ENCODE assay signal across 1 cellular context in the genomic region with DNA sequence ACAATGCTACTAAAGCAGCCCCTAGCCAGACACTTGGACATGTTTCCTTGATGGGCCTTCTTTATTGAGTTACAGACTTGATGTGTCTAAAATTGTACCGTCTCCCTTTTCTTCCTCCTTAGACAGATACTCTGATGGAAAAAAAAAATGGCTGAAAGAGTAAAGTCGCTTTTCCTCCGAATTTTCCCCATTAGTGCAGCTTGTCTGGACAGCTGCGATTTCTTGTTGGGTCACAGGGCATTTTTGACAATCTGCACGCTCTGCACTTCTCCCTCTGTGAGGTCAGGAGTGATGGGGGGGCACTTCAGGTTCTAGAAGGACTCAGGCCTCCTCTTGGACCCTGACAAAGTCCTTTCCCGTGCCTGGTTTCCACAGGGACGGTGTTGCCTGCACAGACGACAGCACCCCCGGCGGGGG.
TF ChIP-seq lines count a peak whose summit lies in the region.

No MANE protein-coding gene starts in this region.

TF ChIP-seq in HepG2, 621 proteins besides CTCF, POLR2A, EP300 and RAD21 (continues in another document):
- TF ChIP-seq SETDB1 (CRISPR knock-in tag; IDR thresholded peaks at IDR 0.05; ENCODE audit: borderline replicate concordance) (no peak), SNAI1 (CRISPR knock-in tag; IDR thresholded peaks at IDR 0.05; ENCODE audit: borderline replicate concordance) (no peak), ZNF563 (CRISPR knock-in tag; IDR thresholded peaks at IDR 0.05) (no peak), MYC (CRISPR knock-in tag; IDR thresholded peaks at IDR 0.05; ENCODE audit: borderline replicate concordance) (no peak), ZNF816 (CRISPR knock-in tag; IDR thresholded peaks at IDR 0.05; ENCODE audit: borderline replicate concordance) (0 out of 2 replicates have a peak, but pooled peaks have one; percentile 76), ZSCAN9 (CRISPR knock-in tag; IDR thresholded peaks at IDR 0.05; ENCODE audit: borderline replicate concordance) (0 out of 2 replicates have a peak, but pooled peaks have one; percentile 10), FOXC1 (CRISPR knock-in tag; IDR thresholded peaks at IDR 0.05; ENCODE audit: borderline replicate concordance) (no peak), ZNF615 (CRISPR knock-in tag; IDR thresholded peaks at IDR 0.05; ENCODE audit: borderline replicate concordance) (no peak), ZNF446 (CRISPR knock-in tag; IDR thresholded peaks at IDR 0.05) (no peak), HDAC2 (CRISPR knock-in tag; IDR thresholded peaks at IDR 0.05) (0 out of 2 replicates have a peak, but pooled peaks have one; percentile 3), ZSCAN12 (CRISPR knock-in tag; IDR thresholded peaks at IDR 0.05) (no peak; the same call in 1 of the 2 replicates), SRF (IDR thresholded peaks at IDR 0.05; ENCODE audit: low read depth, low read length) (no peak), ZNF256 (CRISPR knock-in tag; conservative IDR thresholded peaks at IDR 0.05) (no peak), ZNF235 (CRISPR knock-in tag; IDR thresholded peaks at IDR 0.05; ENCODE audit: borderline replicate concordance) (no peak), ZNF263 (CRISPR knock-in tag; IDR thresholded peaks at IDR 0.05) (no peak), TEAD2 (CRISPR knock-in tag; IDR thresholded peaks at IDR 0.05) (no peak), ZNF121 (CRISPR knock-in tag; IDR thresholded peaks at IDR 0.05) (no peak), TOPORS (CRISPR knock-in tag; IDR thresholded peaks at IDR 0.05) (no peak), ZNF556 (CRISPR knock-in tag; IDR thresholded peaks at IDR 0.05; ENCODE audit: borderline replicate concordance) (no peak), SYNCRIP (IDR thresholded peaks at IDR 0.05; ENCODE audit: insufficient read depth, low read depth, low read length) (no peak), CEBPG (CRISPR knock-in tag; IDR thresholded peaks at IDR 0.05) (no peak), ZNF224 (CRISPR knock-in tag; IDR thresholded peaks at IDR 0.05) (no peak), SSRP1 (CRISPR knock-in tag; IDR thresholded peaks at IDR 0.05) (no peak), MAZ (IDR thresholded peaks at IDR 0.05; ENCODE audit: borderline replicate concordance, low read depth, low read length) (no peak), MAZ (CRISPR knock-in tag; IDR thresholded peaks at IDR 0.05; ENCODE audit: low read depth) (no peak), MIXL1 (CRISPR knock-in tag; IDR thresholded peaks at IDR 0.05) (no peak), ZNF891 (CRISPR knock-in tag; IDR thresholded peaks at IDR 0.05) (no peak), SIX4 (CRISPR knock-in tag; IDR thresholded peaks at IDR 0.05) (no peak), ZNF354B (CRISPR knock-in tag; IDR thresholded peaks at IDR 0.05) (0 out of 2 replicates have a peak, but pooled peaks have one; percentile 24), ZNF383 (CRISPR knock-in tag; IDR thresholded peaks at IDR 0.05; ENCODE audit: borderline replicate concordance) (no peak), MTF1 (CRISPR knock-in tag; IDR thresholded peaks at IDR 0.05) (no peak), CBFB (CRISPR knock-in tag; IDR thresholded peaks at IDR 0.05) (no peak), ZNF790 (CRISPR knock-in tag; IDR thresholded peaks at IDR 0.05; ENCODE audit: borderline replicate concordance) (no peak), GATAD2A (CRISPR knock-in tag; IDR thresholded peaks at IDR 0.05) (no peak; the same call in 1 of the 2 replicates), ZSCAN22 (CRISPR knock-in tag; IDR thresholded peaks at IDR 0.05) (no peak), POGZ (CRISPR knock-in tag; IDR thresholded peaks at IDR 0.05) (no peak), TBX3 (IDR thresholded peaks at IDR 0.05; ENCODE audit: borderline replicate concordance) (no peak), HCFC1 (IDR thresholded peaks at IDR 0.05; ENCODE audit: low read depth, low read length) (no peak), GPN1 (CRISPR knock-in tag; IDR thresholded peaks at IDR 0.05; ENCODE audit: borderline replicate concordance) (no peak), KDM3A (CRISPR knock-in tag; IDR thresholded peaks at IDR 0.05; ENCODE audit: low read depth) (peak; percentile 32), YEATS4 (CRISPR knock-in tag; IDR thresholded peaks at IDR 0.05; ENCODE audit: borderline replicate concordance) (no peak), ZSCAN21 (CRISPR knock-in tag; IDR thresholded peaks at IDR 0.05; ENCODE audit: borderline replicate concordance) (no peak)
- TF ChIP-seq, protein P1, sequence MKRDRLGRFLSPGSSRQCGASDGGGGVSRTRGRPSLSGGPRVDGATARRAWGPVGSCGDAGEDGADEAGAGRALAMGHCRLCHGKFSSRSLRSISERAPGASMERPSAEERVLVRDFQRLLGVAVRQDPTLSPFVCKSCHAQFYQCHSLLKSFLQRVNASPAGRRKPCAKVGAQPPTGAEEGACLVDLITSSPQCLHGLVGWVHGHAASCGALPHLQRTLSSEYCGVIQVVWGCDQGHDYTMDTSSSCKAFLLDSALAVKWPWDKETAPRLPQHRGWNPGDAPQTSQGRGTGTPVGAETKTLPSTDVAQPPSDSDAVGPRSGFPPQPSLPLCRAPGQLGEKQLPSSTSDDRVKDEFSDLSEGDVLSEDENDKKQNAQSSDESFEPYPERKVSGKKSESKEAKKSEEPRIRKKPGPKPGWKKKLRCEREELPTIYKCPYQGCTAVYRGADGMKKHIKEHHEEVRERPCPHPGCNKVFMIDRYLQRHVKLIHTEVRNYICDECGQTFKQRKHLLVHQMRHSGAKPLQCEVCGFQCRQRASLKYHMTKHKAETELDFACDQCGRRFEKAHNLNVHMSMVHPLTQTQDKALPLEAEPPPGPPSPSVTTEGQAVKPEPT (CRISPR knock-in tag; IDR thresholded peaks at IDR 0.05; ENCODE audit: low read depth): no peak
- TF ChIP-seq, protein P2, sequence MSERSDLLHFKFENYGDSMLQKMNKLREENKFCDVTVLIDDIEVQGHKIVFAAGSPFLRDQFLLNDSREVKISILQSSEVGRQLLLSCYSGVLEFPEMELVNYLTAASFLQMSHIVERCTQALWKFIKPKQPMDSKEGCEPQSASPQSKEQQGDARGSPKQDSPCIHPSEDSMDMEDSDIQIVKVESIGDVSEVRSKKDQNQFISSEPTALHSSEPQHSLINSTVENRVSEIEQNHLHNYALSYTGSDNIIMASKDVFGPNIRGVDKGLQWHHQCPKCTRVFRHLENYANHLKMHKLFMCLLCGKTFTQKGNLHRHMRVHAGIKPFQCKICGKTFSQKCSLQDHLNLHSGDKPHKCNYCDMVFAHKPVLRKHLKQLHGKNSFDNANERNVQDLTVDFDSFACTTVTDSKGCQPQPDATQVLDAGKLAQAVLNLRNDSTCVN (CRISPR knock-in tag; IDR thresholded peaks at IDR 0.05; ENCODE audit: borderline replicate concordance): peak; percentile 61; the same call in 1 of the 2 replicates
- TF ChIP-seq, protein P3, sequence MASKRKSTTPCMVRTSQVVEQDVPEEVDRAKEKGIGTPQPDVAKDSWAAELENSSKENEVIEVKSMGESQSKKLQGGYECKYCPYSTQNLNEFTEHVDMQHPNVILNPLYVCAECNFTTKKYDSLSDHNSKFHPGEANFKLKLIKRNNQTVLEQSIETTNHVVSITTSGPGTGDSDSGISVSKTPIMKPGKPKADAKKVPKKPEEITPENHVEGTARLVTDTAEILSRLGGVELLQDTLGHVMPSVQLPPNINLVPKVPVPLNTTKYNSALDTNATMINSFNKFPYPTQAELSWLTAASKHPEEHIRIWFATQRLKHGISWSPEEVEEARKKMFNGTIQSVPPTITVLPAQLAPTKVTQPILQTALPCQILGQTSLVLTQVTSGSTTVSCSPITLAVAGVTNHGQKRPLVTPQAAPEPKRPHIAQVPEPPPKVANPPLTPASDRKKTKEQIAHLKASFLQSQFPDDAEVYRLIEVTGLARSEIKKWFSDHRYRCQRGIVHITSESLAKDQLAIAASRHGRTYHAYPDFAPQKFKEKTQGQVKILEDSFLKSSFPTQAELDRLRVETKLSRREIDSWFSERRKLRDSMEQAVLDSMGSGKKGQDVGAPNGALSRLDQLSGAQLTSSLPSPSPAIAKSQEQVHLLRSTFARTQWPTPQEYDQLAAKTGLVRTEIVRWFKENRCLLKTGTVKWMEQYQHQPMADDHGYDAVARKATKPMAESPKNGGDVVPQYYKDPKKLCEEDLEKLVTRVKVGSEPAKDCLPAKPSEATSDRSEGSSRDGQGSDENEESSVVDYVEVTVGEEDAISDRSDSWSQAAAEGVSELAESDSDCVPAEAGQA (IDR thresholded peaks at IDR 0.05; ENCODE audit: low read depth): no peak
- TF ChIP-seq, protein P3 (CRISPR knock-in tag; IDR thresholded peaks at IDR 0.05; ENCODE audit: borderline replicate concordance): no peak
- TF ChIP-seq, protein P4, sequence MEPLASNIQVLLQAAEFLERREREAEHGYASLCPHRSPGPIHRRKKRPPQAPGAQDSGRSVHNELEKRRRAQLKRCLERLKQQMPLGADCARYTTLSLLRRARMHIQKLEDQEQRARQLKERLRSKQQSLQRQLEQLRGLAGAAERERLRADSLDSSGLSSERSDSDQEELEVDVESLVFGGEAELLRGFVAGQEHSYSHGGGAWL (CRISPR knock-in tag; IDR thresholded peaks at IDR 0.05): no peak
- TF ChIP-seq, protein P5, sequence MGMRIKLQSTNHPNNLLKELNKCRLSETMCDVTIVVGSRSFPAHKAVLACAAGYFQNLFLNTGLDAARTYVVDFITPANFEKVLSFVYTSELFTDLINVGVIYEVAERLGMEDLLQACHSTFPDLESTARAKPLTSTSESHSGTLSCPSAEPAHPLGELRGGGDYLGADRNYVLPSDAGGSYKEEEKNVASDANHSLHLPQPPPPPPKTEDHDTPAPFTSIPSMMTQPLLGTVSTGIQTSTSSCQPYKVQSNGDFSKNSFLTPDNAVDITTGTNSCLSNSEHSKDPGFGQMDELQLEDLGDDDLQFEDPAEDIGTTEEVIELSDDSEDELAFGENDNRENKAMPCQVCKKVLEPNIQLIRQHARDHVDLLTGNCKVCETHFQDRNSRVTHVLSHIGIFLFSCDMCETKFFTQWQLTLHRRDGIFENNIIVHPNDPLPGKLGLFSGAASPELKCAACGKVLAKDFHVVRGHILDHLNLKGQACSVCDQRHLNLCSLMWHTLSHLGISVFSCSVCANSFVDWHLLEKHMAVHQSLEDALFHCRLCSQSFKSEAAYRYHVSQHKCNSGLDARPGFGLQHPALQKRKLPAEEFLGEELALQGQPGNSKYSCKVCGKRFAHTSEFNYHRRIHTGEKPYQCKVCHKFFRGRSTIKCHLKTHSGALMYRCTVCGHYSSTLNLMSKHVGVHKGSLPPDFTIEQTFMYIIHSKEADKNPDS (CRISPR knock-in tag; IDR thresholded peaks at IDR 0.05): no peak
- TF ChIP-seq, protein P6, sequence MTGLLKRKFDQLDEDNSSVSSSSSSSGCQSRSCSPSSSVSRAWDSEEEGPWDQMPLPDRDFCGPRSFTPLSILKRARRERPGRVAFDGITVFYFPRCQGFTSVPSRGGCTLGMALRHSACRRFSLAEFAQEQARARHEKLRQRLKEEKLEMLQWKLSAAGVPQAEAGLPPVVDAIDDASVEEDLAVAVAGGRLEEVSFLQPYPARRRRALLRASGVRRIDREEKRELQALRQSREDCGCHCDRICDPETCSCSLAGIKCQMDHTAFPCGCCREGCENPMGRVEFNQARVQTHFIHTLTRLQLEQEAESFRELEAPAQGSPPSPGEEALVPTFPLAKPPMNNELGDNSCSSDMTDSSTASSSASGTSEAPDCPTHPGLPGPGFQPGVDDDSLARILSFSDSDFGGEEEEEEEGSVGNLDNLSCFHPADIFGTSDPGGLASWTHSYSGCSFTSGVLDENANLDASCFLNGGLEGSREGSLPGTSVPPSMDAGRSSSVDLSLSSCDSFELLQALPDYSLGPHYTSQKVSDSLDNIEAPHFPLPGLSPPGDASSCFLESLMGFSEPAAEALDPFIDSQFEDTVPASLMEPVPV (CRISPR knock-in tag; IDR thresholded peaks at IDR 0.05): no peak
- TF ChIP-seq, protein P7, sequence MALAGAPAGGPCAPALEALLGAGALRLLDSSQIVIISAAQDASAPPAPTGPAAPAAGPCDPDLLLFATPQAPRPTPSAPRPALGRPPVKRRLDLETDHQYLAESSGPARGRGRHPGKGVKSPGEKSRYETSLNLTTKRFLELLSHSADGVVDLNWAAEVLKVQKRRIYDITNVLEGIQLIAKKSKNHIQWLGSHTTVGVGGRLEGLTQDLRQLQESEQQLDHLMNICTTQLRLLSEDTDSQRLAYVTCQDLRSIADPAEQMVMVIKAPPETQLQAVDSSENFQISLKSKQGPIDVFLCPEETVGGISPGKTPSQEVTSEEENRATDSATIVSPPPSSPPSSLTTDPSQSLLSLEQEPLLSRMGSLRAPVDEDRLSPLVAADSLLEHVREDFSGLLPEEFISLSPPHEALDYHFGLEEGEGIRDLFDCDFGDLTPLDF (CRISPR knock-in tag; IDR thresholded peaks at IDR 0.05): no peak
- TF ChIP-seq, protein P8, sequence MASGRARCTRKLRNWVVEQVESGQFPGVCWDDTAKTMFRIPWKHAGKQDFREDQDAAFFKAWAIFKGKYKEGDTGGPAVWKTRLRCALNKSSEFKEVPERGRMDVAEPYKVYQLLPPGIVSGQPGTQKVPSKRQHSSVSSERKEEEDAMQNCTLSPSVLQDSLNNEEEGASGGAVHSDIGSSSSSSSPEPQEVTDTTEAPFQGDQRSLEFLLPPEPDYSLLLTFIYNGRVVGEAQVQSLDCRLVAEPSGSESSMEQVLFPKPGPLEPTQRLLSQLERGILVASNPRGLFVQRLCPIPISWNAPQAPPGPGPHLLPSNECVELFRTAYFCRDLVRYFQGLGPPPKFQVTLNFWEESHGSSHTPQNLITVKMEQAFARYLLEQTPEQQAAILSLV (CRISPR knock-in tag; IDR thresholded peaks at IDR 0.05; ENCODE audit: borderline replicate concordance): no peak; the same call in 1 of the 2 replicates
- TF ChIP-seq, protein P9, sequence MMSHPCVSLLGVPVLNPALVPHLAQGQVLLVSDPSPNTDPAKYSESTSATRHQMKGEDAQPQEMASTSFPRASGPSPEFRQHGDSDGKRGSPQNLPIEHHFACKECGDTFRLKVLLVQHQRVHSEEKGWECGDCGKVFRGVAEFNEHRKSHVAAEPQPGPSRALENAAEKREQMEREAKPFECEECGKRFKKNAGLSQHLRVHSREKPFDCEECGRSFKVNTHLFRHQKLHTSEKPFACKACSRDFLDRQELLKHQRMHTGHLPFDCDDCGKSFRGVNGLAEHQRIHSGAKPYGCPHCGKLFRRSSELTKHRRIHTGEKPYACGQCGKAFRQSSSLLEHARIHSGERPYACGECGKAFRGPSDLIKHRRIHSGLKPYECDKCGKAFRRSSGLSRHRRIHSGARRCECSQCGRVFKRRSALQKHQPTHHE (CRISPR knock-in tag; IDR thresholded peaks at IDR 0.05; ENCODE audit: borderline replicate concordance): no peak; the same call in 1 of the 2 replicates
